In the genomic region with DNA sequence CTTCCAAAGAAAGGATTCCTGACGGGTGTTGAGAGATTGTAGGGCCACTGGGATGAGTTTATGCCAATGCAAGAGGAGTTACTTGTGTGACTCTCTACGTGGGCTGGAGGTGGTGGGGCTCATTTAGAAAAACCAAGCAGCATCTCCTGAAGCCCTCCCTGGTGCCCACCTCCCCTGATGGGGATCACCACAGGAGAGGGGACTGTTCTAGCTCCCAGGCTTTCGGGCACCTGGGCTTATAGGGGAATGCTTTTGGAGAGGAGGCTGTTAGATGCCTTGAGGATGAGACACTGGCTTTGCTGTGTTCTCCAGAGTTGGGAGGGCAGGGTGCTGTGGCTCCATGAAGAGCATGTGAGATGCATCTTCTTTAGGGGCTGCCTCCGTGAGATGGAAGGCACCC, we compare ENCODE assay signal across 33 cellular contexts.
"Had no signal": no experiment of that assay in that cellular context is flagged by ENCODE, and none has a peak within 500 bp of the region (broad histone marks: within the 10 kb centered on the region; RNA-seq: fewer than 3 reads in every experiment).

No MANE protein-coding gene starts in this region.

- H3K27me3 Mint-ChIP-seq: activated B cell treated with CpG ODN at 0.5 μM for 24 hours; activated CD4-positive, alpha-beta memory T cell treated with anti-CD3 and anti-CD28 coated beads for 36 hours; activated CD4-positive, alpha-beta T cell treated with anti-CD3 and anti-CD28 coated beads, Interleukin-2, amount 10 ng/mL, durations not matched to agents 24 days and 14 days; activated CD8-positive, alpha-beta memory T cell treated with anti-CD3 and anti-CD28 coated beads, Interleukin-2, amount 10 ng/mL, durations not matched to agents 7 days and 5 days; activated CD8-positive, alpha-beta T cell treated with anti-CD3 and anti-CD28 coated beads for 36 hours; activated naive CD4-positive, alpha-beta T cell treated with anti-CD3 and anti-CD28 coated beads, Interleukin-2, amount 10 ng/mL, durations not matched to agents 7 days and 5 days; activated naive CD4-positive, alpha-beta T cell treated with anti-CD3 and anti-CD28 coated beads, Interleukin-2, amount 50 U/mL, for 24 hours; activated naive CD8-positive, alpha-beta T cell treated with anti-CD3 and anti-CD28 coated beads, Interleukin-2, amount 10 ng/mL, durations not matched to agents 7 days and 5 days; activated naive CD8-positive, alpha-beta T cell treated with anti-CD3 and anti-CD28 coated beads, Interleukin-2, amount 50 U/mL, for 24 hours; activated T-cell treated with anti-CD3 and anti-CD28 coated beads, Interleukin-2, amount 50 U/mL, for 24 hours; central memory CD8-positive, alpha-beta T cell had no signal

- H3K36me3 ChIP-seq: ascending aorta, cardiac muscle cell had no signal

- H3K4me1 Mint-ChIP-seq: activated B cell treated with CpG ODN at 0.5 μM for 24 hours; activated CD4-positive, alpha-beta T cell treated with anti-CD3 and anti-CD28 coated beads, Interleukin-2, amount 10 ng/mL, durations not matched to agents 24 days and 14 days; activated CD8-positive, alpha-beta memory T cell treated with anti-CD3 and anti-CD28 coated beads, Interleukin-2, amount 10 ng/mL, durations not matched to agents 7 days and 5 days; activated naive CD4-positive, alpha-beta T cell treated with anti-CD3 and anti-CD28 coated beads, Interleukin-2, amount 10 ng/mL, durations not matched to agents 7 days and 5 days; activated naive CD4-positive, alpha-beta T cell treated with anti-CD3 and anti-CD28 coated beads, Interleukin-2, amount 50 U/mL, for 24 hours; activated naive CD8-positive, alpha-beta T cell treated with anti-CD3 and anti-CD28 coated beads, Interleukin-2, amount 10 ng/mL, durations not matched to agents 7 days and 5 days; activated naive CD8-positive, alpha-beta T cell treated with anti-CD3 and anti-CD28 coated beads, Interleukin-2, amount 50 U/mL, for 24 hours; brain; central memory CD8-positive, alpha-beta T cell had no signal

- H3K9me3 ChIP-seq: ascending aorta had no signal

- H3K27ac Mint-ChIP-seq: activated B cell treated with CpG ODN at 0.5 μM for 24 hours; activated CD4-positive, alpha-beta memory T cell treated with anti-CD3 and anti-CD28 coated beads for 36 hours; activated CD4-positive, alpha-beta T cell treated with anti-CD3 and anti-CD28 coated beads, Interleukin-2, amount 10 ng/mL, durations not matched to agents 24 days and 14 days; activated CD8-positive, alpha-beta memory T cell treated with anti-CD3 and anti-CD28 coated beads, Interleukin-2, amount 10 ng/mL, durations not matched to agents 7 days and 5 days; activated CD8-positive, alpha-beta T cell treated with anti-CD3 and anti-CD28 coated beads for 36 hours; activated naive CD4-positive, alpha-beta T cell treated with anti-CD3 and anti-CD28 coated beads, Interleukin-2, amount 10 ng/mL, durations not matched to agents 7 days and 5 days; activated naive CD4-positive, alpha-beta T cell treated with anti-CD3 and anti-CD28 coated beads, Interleukin-2, amount 50 U/mL, for 24 hours; activated naive CD8-positive, alpha-beta T cell; activated naive CD8-positive, alpha-beta T cell treated with anti-CD3 and anti-CD28 coated beads, Interleukin-2, amount 10 ng/mL, durations not matched to agents 7 days and 5 days; activated naive CD8-positive, alpha-beta T cell treated with anti-CD3 and anti-CD28 coated beads, Interleukin-2, amount 50 U/mL, for 24 hours; activated T-cell treated with anti-CD3 and anti-CD28 coated beads, Interleukin-2, amount 50 U/mL, for 24 hours; activated T-helper 2 cell treated with anti-CD3 and anti-CD28 coated beads, Interferon-gamma antibody, Interleukin-2, Interleukin-4, amounts not matched to agents 10 μg/mL and 5 μg/mL and 100 μg/mL, durations not matched to agents 14 hours and 24 hours and 36 hours; brain; T-helper 1 cell treated with Interleukin-12 subunit alpha and Interleukin-12 subunit beta and Interleukin-4 antibody, amounts not matched to agents 30 μg/mL and 1 μg/mL, for 36 hours; T-helper 2 cell treated with Interferon-gamma antibody and Interleukin-4, amounts not matched to agents 5 μg/mL and 100 μg/mL, for 36 hours had no signal

- H3K27ac ChIP-seq: ascending aorta, cardiac muscle cell, VCaP had no signal

- H3K36me3 Mint-ChIP-seq: activated CD4-positive, alpha-beta memory T cell treated with anti-CD3 and anti-CD28 coated beads for 36 hours; activated CD8-positive, alpha-beta memory T cell treated with anti-CD3 and anti-CD28 coated beads, Interleukin-2, amount 10 ng/mL, durations not matched to agents 7 days and 5 days; activated naive CD4-positive, alpha-beta T cell treated with anti-CD3 and anti-CD28 coated beads, Interleukin-2, amount 10 ng/mL, durations not matched to agents 7 days and 5 days; activated naive CD4-positive, alpha-beta T cell treated with anti-CD3 and anti-CD28 coated beads, Interleukin-2, amount 50 U/mL, for 24 hours; activated naive CD8-positive, alpha-beta T cell; activated naive CD8-positive, alpha-beta T cell treated with anti-CD3 and anti-CD28 coated beads, Interleukin-2, amount 10 ng/mL, durations not matched to agents 7 days and 5 days; brain had no signal

- H3K27me3 ChIP-seq: ascending aorta, cardiac muscle cell had no signal

- H3K4me3 Mint-ChIP-seq: activated B cell treated with CpG ODN at 0.5 μM for 24 hours; activated CD4-positive, alpha-beta memory T cell treated with anti-CD3 and anti-CD28 coated beads for 36 hours; activated CD4-positive, alpha-beta T cell treated with anti-CD3 and anti-CD28 coated beads, Interleukin-2, amount 10 ng/mL, durations not matched to agents 24 days and 14 days; activated CD8-positive, alpha-beta memory T cell treated with anti-CD3 and anti-CD28 coated beads, Interleukin-2, amount 10 ng/mL, durations not matched to agents 7 days and 5 days; activated CD8-positive, alpha-beta T cell treated with anti-CD3 and anti-CD28 coated beads for 36 hours; activated naive CD4-positive, alpha-beta T cell treated with anti-CD3 and anti-CD28 coated beads, Interleukin-2, amount 10 ng/mL, durations not matched to agents 7 days and 5 days; activated naive CD4-positive, alpha-beta T cell treated with anti-CD3 and anti-CD28 coated beads, Interleukin-2, amount 50 U/mL, for 24 hours; activated naive CD8-positive, alpha-beta T cell; activated naive CD8-positive, alpha-beta T cell treated with anti-CD3 and anti-CD28 coated beads, Interleukin-2, amount 10 ng/mL, durations not matched to agents 7 days and 5 days; activated naive CD8-positive, alpha-beta T cell treated with anti-CD3 and anti-CD28 coated beads, Interleukin-2, amount 50 U/mL, for 24 hours; activated T-cell treated with anti-CD3 and anti-CD28 coated beads, Interleukin-2, amount 50 U/mL, for 24 hours; brain; central memory CD8-positive, alpha-beta T cell; T-helper 1 cell treated with Interleukin-12 subunit alpha and Interleukin-12 subunit beta and Interleukin-4 antibody, amounts not matched to agents 30 μg/mL and 1 μg/mL, for 36 hours; T-helper 2 cell treated with Interferon-gamma antibody and Interleukin-4, amounts not matched to agents 5 μg/mL and 100 μg/mL, for 36 hours had no signal

- H3K9me3 Mint-ChIP-seq: activated naive CD4-positive, alpha-beta T cell treated with anti-CD3 and anti-CD28 coated beads, Interleukin-2, amount 50 U/mL, for 24 hours; activated naive CD8-positive, alpha-beta T cell treated with anti-CD3 and anti-CD28 coated beads, Interleukin-2, amount 50 U/mL, for 24 hours; activated T-cell treated with anti-CD3 and anti-CD28 coated beads, Interleukin-2, amount 50 U/mL, for 24 hours; T-helper 1 cell treated with Interleukin-12 subunit alpha and Interleukin-12 subunit beta and Interleukin-4 antibody, amounts not matched to agents 30 μg/mL and 1 μg/mL, for 36 hours had no signal

- H3K4me1 ChIP-seq: ascending aorta had no signal

- DNase-seq: activated B cell treated with CpG ODN at 0.5 μM for 24 hours; activated CD4-positive, alpha-beta memory T cell treated with anti-CD3 and anti-CD28 coated beads for 36 hours; activated CD4-positive, alpha-beta T cell treated with anti-CD3 and anti-CD28 coated beads for 4 hours; activated CD4-positive, alpha-beta T cell treated with anti-CD3 and anti-CD28 coated beads, Interleukin-2, amount 10 ng/mL, durations not matched to agents 24 days and 14 days; activated CD4-positive, alpha-beta T cell treated with anti-CD3 and anti-CD28 coated beads, Interleukin-2, amount 50 U/mL, for 1 hour; activated CD4-positive, alpha-beta T cell treated with anti-CD3 and anti-CD28 coated beads, Interleukin-2, amount 50 U/mL, for 4 hours; activated CD4-positive, CD25-positive, alpha-beta regulatory T cell treated with anti-CD3 and anti-CD28 coated beads, Interleukin-2, amount 50 U/mL, for 72 hours; activated CD8-positive, alpha-beta memory T cell treated with anti-CD3 and anti-CD28 coated beads, Interleukin-2, amount 10 ng/mL, durations not matched to agents 7 days and 5 days; activated CD8-positive, alpha-beta memory T cell treated with anti-CD3 and anti-CD28 coated beads, Interleukin-2, amount 50 U/mL, for 48 hours; activated CD8-positive, alpha-beta T cell treated with anti-CD3 and anti-CD28 coated beads for 36 hours; activated effector memory CD4-positive, alpha-beta T cell treated with Interleukin-2 at 50 U/mL for 16 hours; activated gamma-delta T cell; activated naive CD4-positive, alpha-beta T cell treated with anti-CD3 and anti-CD28 coated beads, Interleukin-2, amount 10 ng/mL, durations not matched to agents 7 days and 5 days; activated naive CD4-positive, alpha-beta T cell treated with Interleukin-2 at 50 U/mL for 16 hours; activated naive CD8-positive, alpha-beta T cell treated with anti-CD3 and anti-CD28 coated beads, Interleukin-2, amount 10 ng/mL, durations not matched to agents 7 days and 5 days; activated naive CD8-positive, alpha-beta T cell treated with anti-CD3 and anti-CD28 coated beads, Interleukin-2, amount 50 U/mL, for 24 hours; activated T-cell treated with anti-CD3 and anti-CD28 coated beads, Interleukin-2, amount 50 U/mL, for 24 hours; activated T-cell treated with anti-CD3 and anti-CD28 coated beads, Interleukin-2, amount 50 U/mL, for 48 hours; anterior cingulate cortex; cerebellar nuclear complex; T-helper 1 cell; T-helper 2 cell; T-helper 9 cell had no signal

- ATAC-seq: activated CD8-positive, alpha-beta memory T cell treated with anti-CD3 and anti-CD28 coated beads, Interleukin-2, amount 10 ng/mL, durations not matched to agents 7 days and 5 days; activated CD8-positive, alpha-beta T cell treated with anti-CD3 and anti-CD28 coated beads for 36 hours; activated naive CD8-positive, alpha-beta T cell treated with anti-CD3 and anti-CD28 coated beads, Interleukin-2, amount 50 U/mL, for 24 hours had no signal

- H3K4me3 ChIP-seq: ascending aorta, cardiac muscle cell had no signal
